Comparison of ENCODE assay signal across 8 cellular contexts in the genomic region with DNA sequence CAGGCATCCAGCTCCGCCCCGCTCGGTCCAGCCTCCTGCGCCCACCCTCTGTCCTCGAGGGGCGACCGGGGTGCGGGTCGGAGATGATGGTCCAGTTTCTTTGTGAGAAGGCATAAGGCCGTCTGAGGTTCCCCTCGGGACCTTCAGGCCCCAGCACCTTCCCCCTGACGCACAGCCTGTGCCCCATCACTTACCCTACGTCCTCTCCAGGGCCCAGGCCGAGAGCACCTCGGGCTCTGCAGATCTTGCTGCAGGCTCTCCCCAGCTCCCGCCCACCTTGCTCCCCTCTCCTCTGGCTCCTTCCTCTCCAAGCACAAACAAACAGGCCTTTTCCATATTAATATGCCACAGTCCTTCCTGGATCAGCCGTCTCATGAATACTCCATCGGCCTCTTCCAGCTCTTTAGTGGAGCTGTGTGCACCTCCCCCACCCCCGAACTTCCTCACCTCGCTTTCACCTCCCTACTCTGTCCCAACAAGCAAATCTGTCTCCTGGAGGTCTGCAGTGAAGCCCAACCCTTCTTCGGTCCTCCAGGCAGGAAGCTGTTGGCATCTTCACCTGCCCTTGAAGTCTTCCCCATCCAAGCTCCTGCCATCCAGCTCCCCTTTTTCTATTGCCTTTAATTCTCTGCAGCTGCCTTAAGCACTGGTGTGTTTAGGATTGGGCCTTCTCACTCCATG. TPM values are rescaled to one million over a fixed set of nuclear protein-coding genes. Genes with fewer than 3 reads are reported as not detected.
DNase-seq lines count a peak whose midpoint lies in the region; ATAC-seq and TF ChIP-seq lines count a peak whose summit lies in the region.

No MANE protein-coding gene starts in this region.

- H3F3A ChIP-seq in DOHH2 (ENCODE audit: control insufficient read depth, insufficient read depth) = peaks cover 2% of the 10 kb centered on the region; the same call in 1 of the 2 replicates

- H3K27ac ChIP-seq in DOHH2 (ENCODE audit: low read depth, low read length) = no peak overlapping the region
- H3K27ac ChIP-seq in endodermal cell (ENCODE audit: low read depth, low read length) = no peak overlapping the region

- peaks cover 18% of the 10 kb centered on the region for H3K4me1 Mint-ChIP-seq in endodermal cell

- ATAC-seq in GM19351 (IDR thresholded peaks at IDR 0.05; ENCODE audit: unreplicated experiment) = no peak

- peak overlapping the region; percentile 80 for H3K4me3 Mint-ChIP-seq in endodermal cell

- H3K27me3 ChIP-seq in DOHH2 (ENCODE audit: control insufficient read depth, low read length) = peaks cover 39% of the 10 kb centered on the region
- H3K27me3 ChIP-seq in endodermal cell (ENCODE audit: control insufficient read depth, insufficient read depth, low read length, poor library complexity, severe bottlenecking) = peaks cover 13% of the 10 kb centered on the region

- H3K4me1 ChIP-seq in DOHH2 (ENCODE audit: control insufficient read depth, low read length) = peaks cover 49% of the 10 kb centered on the region
- peaks cover 10% of the 10 kb centered on the region for H3K4me1 ChIP-seq in endodermal cell (ENCODE audit: control insufficient read depth, insufficient read depth, low read length)

- TF ChIP-seq CTCF in DOHH2 (IDR thresholded peaks at IDR 0.05; ENCODE audit: low read depth, low read length, poor library complexity, severe bottlenecking) (no peak), endodermal cell (conservative IDR thresholded peaks at IDR 0.05) (no peak)

- WGBS in endodermal cell (ENCODE audit: insufficient coverage in 1 of 2, insufficient read length in 1 of 2), 2 experiments = 36 to 43% methylated on average over 11 to 21 of the region's 21 CpGs

- no peaks in the 10 kb centered on the region for H3K36me3 ChIP-seq in DOHH2 (ENCODE audit: control insufficient read depth, low read length)
- H3K36me3 ChIP-seq in endodermal cell (ENCODE audit: control insufficient read depth, insufficient read depth, low read length) = peaks cover 14% of the 10 kb centered on the region

- H3K27ac Mint-ChIP-seq in endodermal cell = no peak overlapping the region

- peak overlapping the region; percentile 61 for H3K4me3 ChIP-seq in DOHH2 (ENCODE audit: low read length)
- no peak overlapping the region for H3K4me3 ChIP-seq in endodermal cell (ENCODE audit: low read length)

- peak overlapping the region; percentile 66 for H3K4me2 ChIP-seq in DOHH2 (ENCODE audit: low read length)

- DNase-seq in NCI-H69 (lab: John Stamatoyannopoulos, UW) = peak; percentile 3
- peak; percentile 74 for DNase-seq in endodermal cell
- DNase-seq in pons (ENCODE audit: low spot score) = peak; percentile 24
- no peak for DNase-seq in NCI-H82 (lab: John Stamatoyannopoulos, UW)
- DNase-seq in NCI-H1436 treated with DMSO at 0.1 percent for 48 hours (lab: John Stamatoyannopoulos, UW) = no peak
- DNase-seq in NCI-H1694 treated with DMSO at 0.1 percent for 48 hours (lab: John Stamatoyannopoulos, UW) = no peak

- no peaks in the 10 kb centered on the region for H3K9me3 Mint-ChIP-seq in endodermal cell

- H3K27me3 Mint-ChIP-seq in endodermal cell (ENCODE audit: insufficient read depth) = peaks cover 43% of the 10 kb centered on the region

- H3K9me3 ChIP-seq in DOHH2 (ENCODE audit: control insufficient read depth, insufficient read depth, low read length) (no peaks in the 10 kb centered on the region), endodermal cell (ENCODE audit: control insufficient read depth, low read length) (no peaks in the 10 kb centered on the region)

- no peaks in the 10 kb centered on the region for H4K20me1 ChIP-seq in DOHH2 (ENCODE audit: control insufficient read depth, insufficient read depth, low read depth, low read length)

- H3K9me2 ChIP-seq in DOHH2 (replicated peaks; ENCODE audit: control insufficient read depth, low read length) = no peaks in the 10 kb centered on the region

- no peaks in the 10 kb centered on the region for H3K79me2 ChIP-seq in DOHH2 (ENCODE audit: control insufficient read depth, low read length)

- peaks cover 18% of the 10 kb centered on the region for H3K36me3 Mint-ChIP-seq in endodermal cell (ENCODE audit: low read depth)

- H3K9ac ChIP-seq in endodermal cell (ENCODE audit: extremely low read depth, low read length, poor library complexity, severe bottlenecking) = no peak overlapping the region

RNA-seq across cellular contexts. Expression of gene COL9A2, which starts 0.4 kb away (rescaled TPM):
- 100 to 1,000 TPM; 295 to 470 TPM for total RNA-seq in endodermal cell
- polyA plus RNA-seq in endodermal cell (2013, experiment 1 of 2) = 53.1 TPM
- polyA plus RNA-seq in endodermal cell (2013, experiment 2 of 2) = 54.2 TPM

RNA-seq across cellular contexts. Expression of gene SMAP2, which starts 56.0 kb away (rescaled TPM):
- total RNA-seq in endodermal cell = 10 to 100 TPM; 21.9 to 22.3 TPM
- 18.0 TPM for polyA plus RNA-seq in endodermal cell (2013, experiment 1 of 2)
- polyA plus RNA-seq in endodermal cell (2013, experiment 2 of 2) = 17.6 TPM

RNA-seq across cellular contexts. Expression of gene ZMPSTE24, which starts 59.5 kb away (rescaled TPM):
- 10 to 100 TPM; 41.4 to 42.4 TPM for total RNA-seq in endodermal cell
- 37.0 TPM for polyA plus RNA-seq in endodermal cell (2013, experiment 1 of 2)
- polyA plus RNA-seq in endodermal cell (2013, experiment 2 of 2) = 33.9 TPM

Comparison
In these comparisons a context has a peak if more than half of its experiments do, and no peak if none do; other contexts are left out.
1. DNase-seq: peak in NCI-H69 (single experiment), endodermal cell (single experiment) and pons (single experiment); none in NCI-H82 (single experiment), NCI-H1436 treated with DMSO at 0.1 percent for 48 hours (single experiment) and NCI-H1694 treated with DMSO at 0.1 percent for 48 hours (single experiment).